Comparison of ENCODE assay signal across 11 cellular contexts in the genomic region with DNA sequence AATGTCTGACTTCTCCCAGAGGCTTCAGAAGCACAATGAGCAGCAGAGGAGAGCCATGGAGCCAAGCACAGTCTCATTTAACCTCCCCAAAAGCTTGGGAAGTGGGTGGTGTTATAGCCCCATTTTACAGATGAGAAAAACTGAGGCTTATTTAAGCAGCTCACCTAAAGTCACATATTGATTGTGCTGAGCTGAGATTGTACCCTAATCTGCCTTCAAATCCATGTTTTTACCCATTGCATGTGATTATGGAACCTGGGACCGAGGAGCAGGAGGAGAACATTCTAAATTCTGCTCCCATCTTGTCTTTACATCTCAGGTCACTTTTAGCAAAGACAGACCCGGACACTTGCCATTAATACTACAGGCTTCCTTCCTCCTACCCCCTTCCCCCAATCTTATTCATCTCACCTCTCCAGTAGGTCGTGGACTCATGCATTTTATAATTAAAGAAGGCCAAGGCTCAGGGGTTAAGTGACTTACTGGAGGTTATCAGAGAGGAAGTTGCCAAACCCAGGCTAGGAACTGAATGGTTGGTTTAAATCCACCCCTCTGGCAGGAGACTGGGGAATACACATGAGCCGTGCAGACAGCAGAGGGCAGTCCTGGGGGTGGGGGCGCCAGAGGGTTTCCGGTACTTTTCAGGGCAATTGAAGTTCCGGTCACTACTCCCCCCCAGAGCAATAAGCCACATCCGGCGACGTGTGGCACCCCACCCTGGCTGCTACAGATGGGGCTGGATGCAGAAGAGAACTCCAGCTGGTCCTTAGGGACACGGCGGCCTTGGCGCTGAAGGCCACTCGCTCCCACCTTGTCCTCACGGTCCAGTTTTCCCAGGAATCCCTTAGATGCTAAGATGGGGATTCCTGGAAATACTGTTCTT. TPM values are rescaled to one million over a fixed set of nuclear protein-coding genes. Genes with fewer than 3 reads are reported as not detected.
A peak's percentile ranks its signal among the peaks of the same experiment; 100 is the strongest.
DNase-seq lines count a peak whose midpoint lies in the region; ATAC-seq and TF ChIP-seq lines count a peak whose summit lies in the region.
"Had no signal": no experiment of that assay in that cellular context is flagged by ENCODE, and none has a peak within 500 bp of the region (broad histone marks: within the 10 kb centered on the region; RNA-seq: fewer than 3 reads in every experiment).

No MANE protein-coding gene starts in this region.

- no peak overlapping the region for H3K9ac ChIP-seq in mucosa of rectum (ENCODE audit: low read depth in 1 of 2, low read length in 2 of 2)

- H3K4me3 ChIP-seq in dorsolateral prefrontal cortex (peak overlapping the region in 2 of 59 donors; percentile 21 to 23), mucosa of rectum (ENCODE audit: low read length in 2 of 2) (no peak overlapping the region)
- H3K4me3 ChIP-seq: SK-N-MC had no signal

- peaks cover 4 to 11% of the 10 kb centered on the region in 2 donors for H3K36me3 ChIP-seq in mucosa of rectum (ENCODE audit: control insufficient read depth in 2 of 2, insufficient read depth in 2 of 2, low read length in 2 of 2)

- TF ChIP-seq CTCF in AG09319 (IDR thresholded peaks at IDR 0.05; ENCODE audit: low read depth, low read length): peak; percentile 28
- peak in 12 of 56 donors; percentile 6 to 28 (median 13) for TF ChIP-seq CTCF in dorsolateral prefrontal cortex (IDR thresholded peaks at IDR 0.05 in 54 of 56, conservative IDR thresholded peaks at IDR 0.05 in 2 of 56; ENCODE audit: low read depth in 1 of 56, partially characterized antibody in 56 of 56)

- DNase-seq in AG09319 (ENCODE audit: extremely low read depth, low read depth) (no peak), NCI-H226 (peak; percentile 49), dorsolateral prefrontal cortex (peak in 1 of 10 donors; percentile 29), COR-L47 (lab: John Stamatoyannopoulos, UW) (no peak)
- no peak for DNase-seq in activated CD4-positive, alpha-beta T cell treated with anti-CD3 and anti-CD28 coated beads for 4 hours

- H3K27ac ChIP-seq in dorsolateral prefrontal cortex: peak overlapping the region in 41 of 59 donors; percentile 7 to 75 (median 48)
- H3K27ac ChIP-seq in mucosa of rectum (ENCODE audit: low read depth in 2 of 2, low read length in 2 of 2): peak overlapping the region; percentile 60 to 63
- H3K27ac ChIP-seq: SK-N-MC had no signal

- H3K9me3 ChIP-seq in mucosa of rectum (ENCODE audit: control insufficient read depth in 2 of 2, low read length in 2 of 2): no peaks in the 10 kb centered on the region

- ATAC-seq in GM21529 (IDR thresholded peaks at IDR 0.05; ENCODE audit: unreplicated experiment) (no peak), GM21528 (IDR thresholded peaks at IDR 0.05; ENCODE audit: low FRiP score, unreplicated experiment) (no peak)

- intact Hi-C loops in dorsolateral prefrontal cortex (cut with DNase I): loop anchor here (5.0 kb wide), 1 partner anchor 48 kb away; no protein-coding TSS in a partner anchor

- H3K27me3 ChIP-seq in dorsolateral prefrontal cortex (no peaks in the 10 kb centered on the region), mucosa of rectum (ENCODE audit: control insufficient read depth in 2 of 2, insufficient read depth in 2 of 2, low read length in 2 of 2) (no peaks in the 10 kb centered on the region)

- peaks cover 3 to 11% of the 10 kb centered on the region in 2 donors for H3K4me1 ChIP-seq in mucosa of rectum (ENCODE audit: control insufficient read depth in 2 of 2, insufficient read depth in 2 of 2, low read length in 2 of 2)

RNA-seq across cellular contexts. Expression of a gene that starts 51.0 kb away (rescaled TPM):
- 1 to 10 TPM in 1 of 120 experiments, under 1 TPM in 1, not detected in 118; 0.68 to 1.3 TPM for total RNA-seq in dorsolateral prefrontal cortex
- total RNA-seq: Daoy, temporal lobe had no signal
